ENCODE assay signal across 26 cellular contexts in genomic region chr11:127639916-127640315, GRCh38.
A peak's percentile ranks its signal among the peaks of the same experiment; 100 is the strongest.
DNase-seq lines count a peak whose midpoint lies in the region; ATAC-seq, FAIRE-seq and TF ChIP-seq lines count a peak whose summit lies in the region.
"Had no signal": no experiment of that assay in that cellular context is flagged by ENCODE, and none has a peak within 500 bp of the region (broad histone marks: within the 10 kb centered on the region; RNA-seq: fewer than 3 reads in every experiment).

No MANE protein-coding gene starts in this region.

- H3K18ac ChIP-seq in neuronal stem cell (ENCODE audit: low read length) = no peak overlapping the region

- H4K91ac ChIP-seq in neuronal stem cell (ENCODE audit: low read depth, low read length, poor library complexity) = no peak overlapping the region

- H4K8ac ChIP-seq in neuronal stem cell (ENCODE audit: low read depth, low read length) = no peak overlapping the region

- POLR2A ChIA-PET in endothelial cell of umbilical vein (lab: Charles Lee) = interaction anchor here (1.2 kb wide), 1 partner anchor 11 kb away, joined by 3 read pairs; no protein-coding TSS in a partner anchor

- no peaks in the 10 kb centered on the region for H4K20me1 ChIP-seq in endothelial cell of umbilical vein (replicated peaks; ENCODE audit: control insufficient read depth, extremely low read depth, insufficient read depth, low read length)

- H3K27me3 ChIP-seq in endothelial cell of umbilical vein (ENCODE audit: control insufficient read depth in 2 of 2, insufficient read depth in 2 of 2, low read length in 2 of 2) = no peaks in the 10 kb centered on the region
- no peaks in the 10 kb centered on the region for H3K27me3 ChIP-seq in neuronal stem cell (ENCODE audit: control insufficient read depth in 3 of 3, insufficient read depth in 3 of 3, low read depth in 1 of 3, low read length in 3 of 3)
- H3K27me3 ChIP-seq: adrenal gland, upper lobe of left lung had no signal

- no CpG with 5 or more reads among the region's 2 CpGs for WGBS in neuronal stem cell (ENCODE audit: extremely low coverage in 2 of 2, insufficient read length in 2 of 2, insufficient replicate concordance in 1 of 2), 2 donors

- no peak overlapping the region for H2BK5ac ChIP-seq in neuronal stem cell (ENCODE audit: low read length)

- H3K79me2 ChIP-seq in endothelial cell of umbilical vein (ENCODE audit: control insufficient read depth, insufficient read depth, low read length) = no peaks in the 10 kb centered on the region

- H3K9ac ChIP-seq in endothelial cell of umbilical vein (replicated peaks; ENCODE audit: extremely low read depth, insufficient read depth, low read length) (peak overlapping the region; percentile 37), neuronal stem cell (ENCODE audit: low read depth, low read length, poor library complexity) (no peak overlapping the region)
- H3K9ac ChIP-seq: SK-N-SH had no signal

- TF ChIP-seq CTCF in endothelial cell of umbilical vein (IDR thresholded peaks at IDR 0.05; ENCODE audit: extremely low read depth in 1 of 2, insufficient read depth in 1 of 2, low read depth in 1 of 2, low read length in 2 of 2) = no peak

- H3K4me1 ChIP-seq in endothelial cell of umbilical vein (ENCODE audit: control insufficient read depth, extremely low read depth, insufficient read depth, low read length) (peaks cover 28% of the 10 kb centered on the region), neuronal stem cell (ENCODE audit: control insufficient read depth in 2 of 2, insufficient read depth in 1 of 2, low read depth in 1 of 2, low read length in 2 of 2) (peaks cover 3 to 14% of the 10 kb centered on the region in 2 donors)
- H3K4me1 ChIP-seq: adrenal gland, upper lobe of left lung had no signal

- intact Hi-C loops in endothelial cell of umbilical vein (cut with micrococcal nuclease) = no loop called here

- no peak overlapping the region for H2BK12ac ChIP-seq in neuronal stem cell (ENCODE audit: low read length)

- H3K23ac ChIP-seq in neuronal stem cell (ENCODE audit: low read depth, low read length, poor library complexity) = no peak overlapping the region

- H2AFZ ChIP-seq in endothelial cell of umbilical vein (ENCODE audit: low read depth, low read length) = no peak overlapping the region
- H2AFZ ChIP-seq in neuronal stem cell (ENCODE audit: low read length) = peak overlapping the region; percentile 21

- CTCF ChIA-PET in endothelial cell of umbilical vein (lab: Charles Lee) = interaction anchor here (1.0 kb wide), 1 partner anchor 11 kb away, joined by 3 read pairs; no protein-coding TSS in a partner anchor

- H2BK15ac ChIP-seq in neuronal stem cell (ENCODE audit: low read length) = no peak overlapping the region

- DNase-seq in HCEC 1CT (peak; percentile 12), NCI-H69 (lab: John Stamatoyannopoulos, UW) (peak; percentile 53), endothelial cell of umbilical vein (ENCODE audit: low read depth, low spot score) (peak; percentile 86), neuronal stem cell (ENCODE audit: low spot score) (no peak), pons (ENCODE audit: low spot score) (no peak), NCI-H1105 (lab: John Stamatoyannopoulos, UW) (no peak)
- no peak for DNase-seq in stimulated activated CD8-positive, alpha-beta memory T cell treated with anti-CD3 and anti-CD28 coated beads, Interleukin-4, amount 100 ng/mL, for 48 hours
- DNase-seq: activated CD4-positive, alpha-beta T cell treated with anti-CD3 and anti-CD28 coated beads for 4 hours; activated naive CD4-positive, alpha-beta T cell treated with Interleukin-2 at 50 U/mL for 16 hours; activated T-cell treated with anti-CD3 and anti-CD28 coated beads, Interleukin-2, amount 50 U/mL, for 72 hours; adrenal gland; CD8-positive, alpha-beta T cell; H7; NCI-H1417 treated with DMSO at 0.1 percent for 48 hours; SK-N-SH; small intestine; stimulated activated CD4-positive, alpha-beta T cell treated with anti-CD3 and anti-CD28 coated beads, Interleukin-2, amount 100 ng/mL, for 24 hours; T-helper 2 cell; upper lobe of left lung had no signal

- TF ChIP-seq POLR2A in endothelial cell of umbilical vein (IDR thresholded peaks at IDR 0.05; ENCODE audit: low read depth, low read length) = no peak

- peak overlapping the region; percentile 59 for H3K4me2 ChIP-seq in endothelial cell of umbilical vein (ENCODE audit: insufficient read depth, low read length)
- H3K4me2 ChIP-seq in neuronal stem cell (ENCODE audit: insufficient read depth, low read length, poor library complexity, severe bottlenecking) = no peak overlapping the region
- H3K4me2 ChIP-seq: SK-N-SH had no signal

- no peaks in the 10 kb centered on the region for H3K9me1 ChIP-seq in endothelial cell of umbilical vein (replicated peaks; ENCODE audit: control insufficient read depth, extremely low read depth, insufficient read depth, low read length)

- no peak overlapping the region for H2AK5ac ChIP-seq in neuronal stem cell (ENCODE audit: low read depth, low read length)

- BruUV-seq in endothelial cell of umbilical vein (replicated peaks; lab: Mats Ljungman, UMichigan) = no TSS peak

- ATAC-seq in GM21723 (IDR thresholded peaks at IDR 0.05; ENCODE audit: unreplicated experiment) = no peak
- ATAC-seq: activated T-cell treated with anti-CD3 and anti-CD28 coated beads, Interleukin-2, amount 50 U/mL, for 72 hours; CD8-positive, alpha-beta T cell; HepG2 had no signal

- peak; percentile 80 for FAIRE-seq in endothelial cell of umbilical vein (lab: Jason Lieb, UNC)
- FAIRE-seq: colon, GM12892, HepG2, keratinocyte, RCC 7860, small intestine had no signal

- H3K36me3 ChIP-seq in endothelial cell of umbilical vein (ENCODE audit: control insufficient read depth in 2 of 2, extremely low read depth in 1 of 2, insufficient read depth in 2 of 2, low read length in 2 of 2) = no peaks in the 10 kb centered on the region
- no peaks in the 10 kb centered on the region for H3K36me3 ChIP-seq in neuronal stem cell (replicated peaks in 1 of 2; ENCODE audit: control insufficient read depth in 2 of 2, insufficient read depth in 2 of 2, low read length in 2 of 2)
- H3K36me3 ChIP-seq: adrenal gland, upper lobe of left lung had no signal

- H3K79me1 ChIP-seq in neuronal stem cell (ENCODE audit: low read depth, low read length) = no peaks in the 10 kb centered on the region

- H3K27ac ChIP-seq in endothelial cell of umbilical vein (ENCODE audit: insufficient read depth, low read depth, low read length) (peak overlapping the region; percentile 86), neuronal stem cell (replicated peaks; ENCODE audit: low read length) (no peak overlapping the region)
- H3K27ac ChIP-seq: adrenal gland, upper lobe of left lung had no signal

- H2BK120ac ChIP-seq in neuronal stem cell (ENCODE audit: low read depth, low read length) = no peak overlapping the region

- H3K9me3 ChIP-seq in endothelial cell of umbilical vein (replicated peaks; ENCODE audit: control insufficient read depth, insufficient read depth, low read length) (no peaks in the 10 kb centered on the region), neuronal stem cell (replicated peaks in 1 of 2; ENCODE audit: control insufficient read depth in 2 of 2, insufficient read depth in 1 of 2, low read depth in 1 of 2, low read length in 2 of 2) (no peaks in the 10 kb centered on the region)
- H3K9me3 ChIP-seq: adrenal gland, SK-N-SH, upper lobe of left lung had no signal

- no peak overlapping the region for H3K4me3 ChIP-seq in endothelial cell of umbilical vein (replicated peaks in 1 of 3; ENCODE audit: insufficient read depth in 1 of 3, low read depth in 1 of 3, low read length in 3 of 3)
- no peak overlapping the region for H3K4me3 ChIP-seq in neuronal stem cell (ENCODE audit: low read length in 2 of 2)
- H3K4me3 ChIP-seq: adrenal gland, lung, upper lobe of left lung had no signal

- dilution Hi-C loops in endothelial cell of umbilical vein (cut with MboI; ENCODE audit: extremely low pct_ligation_motif_present, low sequenced_read_pairs) = no loop called here

- no peak overlapping the region for H3K4ac ChIP-seq in neuronal stem cell (ENCODE audit: low read length)

- H3K14ac ChIP-seq in neuronal stem cell (ENCODE audit: low read length) = no peak overlapping the region

TF ChIP-seq in endothelial cell of umbilical vein, 7 proteins besides CTCF, POLR2A, EP300 and RAD21:
- no peak for TF ChIP-seq MYC (IDR thresholded peaks at IDR 0.05; ENCODE audit: low read depth, low read length)
- TF ChIP-seq POLR2AphosphoS5 (IDR thresholded peaks at IDR 0.05; ENCODE audit: insufficient read depth, low read depth, low read length) = no peak
- TF ChIP-seq EZH2 (IDR thresholded peaks at IDR 0.05; ENCODE audit: borderline replicate concordance, low read depth, low read length, severe bottlenecking) = no peak
- peak; percentile 95 for TF ChIP-seq JUN (IDR thresholded peaks at IDR 0.05; ENCODE audit: borderline replicate concordance, insufficient read depth, insufficient read length, low read depth)
- TF ChIP-seq GATA2 (IDR thresholded peaks at IDR 0.05; ENCODE audit: insufficient read depth, insufficient read length, low read depth, low read length) = no peak
- TF ChIP-seq MAX (IDR thresholded peaks at IDR 0.05; ENCODE audit: insufficient read depth, insufficient read length) = no peak
- peak; percentile 79 for TF ChIP-seq FOS (IDR thresholded peaks at IDR 0.05; ENCODE audit: borderline replicate concordance, insufficient read depth, low read length)

Comparison
In these comparisons a context has a peak if more than half of its experiments do, and no peak if none do; other contexts are left out.
1. DNase-seq: peak in HCEC 1CT (single experiment), NCI-H69 (single experiment) and endothelial cell of umbilical vein (single experiment); none in neuronal stem cell (single experiment), stimulated activated CD8-positive, alpha-beta memory T cell treated with anti-CD3 and anti-CD28 coated beads, Interleukin-4, amount 100 ng/mL, for 48 hours (single experiment), pons (single experiment) and NCI-H1105 (single experiment).